18 cellular contexts compared by ENCODE assay signal in the genomic region with DNA sequence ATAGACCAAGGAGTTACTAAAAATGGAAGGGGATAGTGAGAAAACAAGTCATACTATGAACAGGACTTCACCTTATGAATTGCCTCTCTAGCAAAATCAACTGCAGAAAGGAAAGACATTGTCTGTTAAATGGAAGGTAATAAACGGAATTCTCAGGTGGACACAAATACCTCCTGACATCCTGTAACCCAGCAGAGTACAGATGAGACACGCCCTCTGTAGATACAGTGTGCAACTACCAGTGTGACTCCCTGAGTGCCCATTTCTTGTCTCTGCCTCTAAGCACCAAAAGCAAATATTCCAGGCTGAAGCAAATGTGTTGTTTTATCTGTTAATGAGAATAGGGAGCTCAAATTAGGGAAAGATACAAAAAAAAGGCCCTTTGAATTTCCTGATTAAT. TPM values are rescaled to one million over a fixed set of nuclear protein-coding genes. Genes with fewer than 3 reads are reported as not detected.
DNase-seq lines count a peak whose midpoint lies in the region; ATAC-seq, FAIRE-seq and TF ChIP-seq lines count a peak whose summit lies in the region.
"Had no signal": no experiment of that assay in that cellular context is flagged by ENCODE, and none has a peak within 500 bp of the region (broad histone marks: within the 10 kb centered on the region; RNA-seq: fewer than 3 reads in every experiment).

No MANE protein-coding gene starts in this region.

- no peak overlapping the region for H3K4me2 ChIP-seq in keratinocyte (ENCODE audit: control insufficient read depth, extremely low read depth, insufficient read depth, low read depth, low read length)

- H3K36me3 ChIP-seq in Caco-2 (ENCODE audit: control insufficient read depth, insufficient read depth, low read length) (no peaks in the 10 kb centered on the region; the same call in 1 of the 2 replicates), keratinocyte (ENCODE audit: control insufficient read depth in 2 of 2, extremely low read depth in 1 of 2, insufficient read depth in 2 of 2, low read length in 2 of 2) (no peaks in the 10 kb centered on the region), left ventricle myocardium inferior (no peaks in the 10 kb centered on the region)
- H3K36me3 ChIP-seq: cardiac muscle cell had no signal

- ATAC-seq in GM21367 (IDR thresholded peaks at IDR 0.05; ENCODE audit: unreplicated experiment): peak; percentile 53
- ATAC-seq in HG03095 (IDR thresholded peaks at IDR 0.05; ENCODE audit: unreplicated experiment): no peak
- ATAC-seq: activated T-cell treated with anti-CD3 and anti-CD28 coated beads, Interleukin-2, amount 50 U/mL, for 4 hours had no signal

- H3K27me3 ChIP-seq in Caco-2 (replicated peaks; ENCODE audit: control insufficient read depth, insufficient read depth, low read length) (no peaks in the 10 kb centered on the region), keratinocyte (ENCODE audit: control insufficient read depth, extremely low read depth, insufficient read depth, low read length) (no peaks in the 10 kb centered on the region), left ventricle myocardium inferior (ENCODE audit: low read depth) (no peaks in the 10 kb centered on the region)
- H3K27me3 ChIP-seq: cardiac muscle cell had no signal

- H3K9me1 ChIP-seq in keratinocyte (ENCODE audit: control insufficient read depth, extremely low read depth, insufficient read depth, low read length): no peaks in the 10 kb centered on the region

- H3K9me3 ChIP-seq in Caco-2: no peaks in the 10 kb centered on the region
- no peaks in the 10 kb centered on the region for H3K9me3 ChIP-seq in keratinocyte (ENCODE audit: control insufficient read depth, low read depth, low read length)
- no peaks in the 10 kb centered on the region for H3K9me3 ChIP-seq in left ventricle myocardium inferior (replicated peaks)

- FAIRE-seq in keratinocyte (lab: Jason Lieb, UNC): peak; percentile 60

- CTCF ChIA-PET in Caco-2 (lab: Charles Lee): no interaction called here

- H3K27me3 Mint-ChIP-seq in Caco-2 (ENCODE audit: insufficient read depth, unreplicated experiment): no peaks in the 10 kb centered on the region
- H3K27me3 Mint-ChIP-seq: progenitor cell of endocrine pancreas, type B pancreatic cell had no signal

- BruUV-seq in Caco-2 (replicated peaks; lab: Mats Ljungman, UMichigan): no TSS peak

- peaks cover 20% of the 10 kb centered on the region for H3K4me1 Mint-ChIP-seq in Caco-2 (ENCODE audit: low read depth, unreplicated experiment)

- no peaks in the 10 kb centered on the region for H3K36me3 Mint-ChIP-seq in Caco-2 (ENCODE audit: insufficient read depth, unreplicated experiment)
- H3K36me3 Mint-ChIP-seq: activated naive CD8-positive, alpha-beta T cell treated with anti-CD3 and anti-CD28 coated beads for 36 hours; type B pancreatic cell had no signal

- TF ChIP-seq CTCF in Caco-2 (IDR thresholded peaks at IDR 0.05; ENCODE audit: insufficient read depth in 1 of 2, low read depth in 1 of 2, low read length in 1 of 2, severe bottlenecking in 1 of 2, unreplicated experiment in 1 of 2) (peak in 1 of 2 experiments; percentile 33), keratinocyte (optimal IDR thresholded peaks at IDR 0.05 in 1 of 3, IDR thresholded peaks at IDR 0.05 in 1 of 3, conservative IDR thresholded peaks at IDR 0.05 in 1 of 3; ENCODE audit: extremely low read depth in 1 of 3, insufficient read depth in 2 of 3, low read length in 3 of 3) (peak in 1 of 3 experiments; percentile 21), left ventricle myocardium inferior (IDR thresholded peaks at IDR 0.05; ENCODE audit: borderline replicate concordance) (no peak)

- no peak overlapping the region for H3K9ac ChIP-seq in keratinocyte (ENCODE audit: control insufficient read depth, extremely low read depth, insufficient read depth, low read length)

- no peak overlapping the region for H3K27ac ChIP-seq in keratinocyte (ENCODE audit: control insufficient read depth, insufficient read depth, low read length)
- H3K27ac ChIP-seq in left ventricle myocardium inferior (replicated peaks): no peak overlapping the region
- H3K27ac ChIP-seq: cardiac muscle cell had no signal

- H3K9me3 Mint-ChIP-seq in Caco-2 (ENCODE audit: unreplicated experiment): no peaks in the 10 kb centered on the region
- H3K9me3 Mint-ChIP-seq: activated naive CD8-positive, alpha-beta T cell treated with anti-CD3 and anti-CD28 coated beads for 36 hours; activated T-cell treated with anti-CD3 and anti-CD28 coated beads, Interleukin-2, amount 50 U/mL, for 4 hours; type B pancreatic cell had no signal

- DNase-seq in Caco-2: peak; percentile 14 to 46
- peak; percentile 58 for DNase-seq in NCI-H748 treated with DMSO at 0.1 percent for 48 hours (lab: John Stamatoyannopoulos, UW)
- no peak for DNase-seq in keratinocyte (ENCODE audit: low read depth, low spot score)
- DNase-seq in GF-D8 (lab: John Stamatoyannopoulos, UW): no peak
- DNase-seq in left ventricle myocardium inferior: no peak
- no peak for DNase-seq in AG20443 (ENCODE audit: low spot score)
- DNase-seq: activated CD4-positive, alpha-beta T cell treated with anti-CD3 and anti-CD28 coated beads, Interleukin-2, amount 50 U/mL, for 4 hours; activated naive CD8-positive, alpha-beta T cell treated with anti-CD3 and anti-CD28 coated beads for 36 hours; activated T-cell treated with anti-CD3 and anti-CD28 coated beads, Interleukin-2, amount 50 U/mL, for 4 hours; effector CD4-positive, alpha-beta T cell; NCI-H2029 treated with DMSO at 0.1 percent for 48 hours; stimulated activated CD4-positive, alpha-beta T cell treated with anti-CD3 and anti-CD28 coated beads, Interleukin-12 subunit alpha, Interleukin-12 subunit beta, amount 100 ng/mL, for 4 hours; stimulated activated naive CD4-positive, alpha-beta T cell treated with Interleukin-2 at 50 U/mL for 16 hours had no signal

- H3K79me2 ChIP-seq in keratinocyte (ENCODE audit: control insufficient read depth, insufficient read depth, low read length): no peaks in the 10 kb centered on the region

- intact Hi-C loops in Caco-2 (cut with micrococcal nuclease; ENCODE audit: unreplicated experiment) (loop anchor here (1.0 kb wide), 1 partner anchor 12 kb away; no protein-coding TSS in a partner anchor), left ventricle myocardium inferior (cut with micrococcal nuclease) (no loop called here)

- dilution Hi-C loops in keratinocyte (cut with MboI; ENCODE audit: extremely low pct_ligation_motif_present, low sequenced_read_pairs): no loop called here

- POLR2A ChIA-PET in Caco-2 (lab: Charles Lee): interaction anchor here (1.0 kb wide), 1 partner anchor 239 kb away, joined by 5 read pairs; the partner anchor contains the start of gene MTREX

- no peaks in the 10 kb centered on the region for H4K20me1 ChIP-seq in keratinocyte (ENCODE audit: control insufficient read depth, extremely low read depth, insufficient read depth, low read length)

- H3K4me3 Mint-ChIP-seq in Caco-2 (ENCODE audit: unreplicated experiment): peak overlapping the region; percentile 35
- H3K4me3 Mint-ChIP-seq: activated naive CD8-positive, alpha-beta T cell treated with anti-CD3 and anti-CD28 coated beads for 36 hours; activated T-cell treated with anti-CD3 and anti-CD28 coated beads, Interleukin-2, amount 50 U/mL, for 4 hours; type B pancreatic cell had no signal

- no peak overlapping the region for H3K27ac Mint-ChIP-seq in Caco-2 (ENCODE audit: unreplicated experiment)
- H3K27ac Mint-ChIP-seq: activated naive CD8-positive, alpha-beta T cell treated with anti-CD3 and anti-CD28 coated beads for 36 hours; progenitor cell of endocrine pancreas; type B pancreatic cell had no signal

- H2AFZ ChIP-seq in keratinocyte (ENCODE audit: control insufficient read depth, low read length): no peak overlapping the region

- H3K4me3 ChIP-seq in Caco-2 (ENCODE audit: low read depth, low read length) (peak overlapping the region; percentile 4), keratinocyte (ENCODE audit: control insufficient read depth in 2 of 3, extremely low read depth in 1 of 3, insufficient read depth in 2 of 3, low read depth in 1 of 3, low read length in 3 of 3) (no peak overlapping the region), left ventricle myocardium inferior (no peak overlapping the region)
- H3K4me3 ChIP-seq: cardiac muscle cell had no signal

- H3K4me1 ChIP-seq in Caco-2 (peaks cover 24% of the 10 kb centered on the region), keratinocyte (ENCODE audit: control insufficient read depth, extremely low read depth, insufficient read depth, low read length) (peaks cover 9% of the 10 kb centered on the region), left ventricle myocardium inferior (no peaks in the 10 kb centered on the region)

RNA-seq across cellular contexts. Expression of gene PLPP1, which starts 12.2 kb away (rescaled TPM):
- total RNA-seq in Caco-2 (2022) (49.4 and 57.9 TPM in 2 replicates), left ventricle myocardium inferior (72.6 TPM)
- 12.8 to 13.5 TPM (median 13.2 TPM) in 3 replicates for polyA plus RNA-seq in keratinocyte
- polyA plus RNA-seq in keratinocyte (2011; ENCODE audit: low read depth): 2.1 TPM
- polyA plus RNA-seq in keratinocyte (2011; cell fraction: cytosol; rRNA removed): 9.4 and 13.0 TPM in 2 replicates
- 19.9 and 21.4 TPM in 2 replicates for polyA plus RNA-seq in keratinocyte (2011; cell fraction: nucleus; rRNA removed)
- polyA plus RNA-seq in keratinocyte (2012; ENCODE audit: low replicate concordance): 7.3 and 8.9 TPM in 2 replicates
- 3.0 to 13.3 TPM (median 11.1 TPM) in 3 replicates for polyA minus RNA-seq in keratinocyte
- polyA minus RNA-seq in keratinocyte (2011; cell fraction: cytosol; rRNA and poly(A)+ RNA removed): 17.6 TPM
- 8.9 and 11.9 TPM in 2 replicates for polyA minus RNA-seq in keratinocyte (2011; cell fraction: nucleus; rRNA and poly(A)+ RNA removed)

Comparison
In these comparisons a context has a peak if more than half of its experiments do, and no peak if none do; other contexts are left out.
1. DNase-seq: peak in Caco-2 (2 of 2) and NCI-H748 treated with DMSO at 0.1 percent for 48 hours (single experiment); none in keratinocyte (single experiment), GF-D8 (single experiment), left ventricle myocardium inferior (single experiment) and AG20443 (single experiment).